ENCODE assay signal across 9 cellular contexts in genomic region chr5:141524604-141525597, GRCh38. TPM values are rescaled to one million over a fixed set of nuclear protein-coding genes. Genes with fewer than 3 reads are reported as not detected.
DNase-seq lines count a peak whose midpoint lies in the region; ATAC-seq and TF ChIP-seq lines count a peak whose summit lies in the region.
"Had no signal": no experiment of that assay in that cellular context is flagged by ENCODE, and none has a peak within 500 bp of the region (broad histone marks: within the 10 kb centered on the region; RNA-seq: fewer than 3 reads in every experiment).

No MANE protein-coding gene starts in this region.

- DNase-seq in AML-193 (lab: John Stamatoyannopoulos, UW) (peak; percentile 18 to 36), NCI-H2171 (lab: John Stamatoyannopoulos, UW) (peak; percentile 88), activated B cell treated with CpG ODN at 0.5 μM for 24 hours (peak; percentile 50), chondrocyte (ENCODE audit: low spot score) (no peak), kidney epithelial cell (ENCODE audit: low read depth) (peak; percentile 81)
- DNase-seq in stimulated activated CD4-positive, alpha-beta T cell treated with anti-CD3 and anti-CD28 coated beads, Interleukin-15, amount 100 ng/mL, for 24 hours = peak; percentile 56

- ATAC-seq in GM18907 (IDR thresholded peaks at IDR 0.05; ENCODE audit: unreplicated experiment) (peak; percentile 79), HG03135 (IDR thresholded peaks at IDR 0.05; ENCODE audit: unreplicated experiment) (peak; percentile 66), activated B cell treated with CpG ODN at 0.5 μM for 24 hours (ENCODE audit: low read depth) (peak; percentile 88)

- H3K27ac Mint-ChIP-seq in activated B cell treated with CpG ODN at 0.5 μM for 24 hours (no peak overlapping the region), chondrocyte (ENCODE audit: unreplicated experiment) (peak overlapping the region; percentile 99)

- TF ChIP-seq CTCF in activated B cell treated with CpG ODN at 0.5 μM for 24 hours (IDR thresholded peaks at IDR 0.05) (peak; percentile 98), chondrocyte (IDR thresholded peaks at IDR 0.05) (peak; percentile 100), kidney epithelial cell (IDR thresholded peaks at IDR 0.05; ENCODE audit: insufficient read depth, low read length, poor library complexity, severe bottlenecking) (peak; percentile 100)

- H3K27me3 ChIP-seq in kidney epithelial cell (ENCODE audit: control insufficient read depth, insufficient read depth, low read length) = no peaks in the 10 kb centered on the region

- CTCF ChIA-PET in activated B cell treated with CpG ODN at 0.5 μM for 24 hours (lab: Charles Lee) = interaction anchor here (0.8 to 6.5 kb wide), 19 partner anchors 11 to 211 kb away, joined by 3 to 59 read pairs (median 5); partner anchors contain the start of genes PCDHGA10, PCDHGA11, PCDHGA12 and PCDHGB2

- H3K36me3 Mint-ChIP-seq in activated B cell treated with CpG ODN at 0.5 μM for 24 hours (ENCODE audit: low read depth) = peaks cover 36% of the 10 kb centered on the region
- H3K36me3 Mint-ChIP-seq in chondrocyte (ENCODE audit: low read depth) = peaks cover 12% of the 10 kb centered on the region

- no peak overlapping the region for H3K4me3 ChIP-seq in kidney epithelial cell (ENCODE audit: low read depth, low read length)

- no peaks in the 10 kb centered on the region for H3K27me3 Mint-ChIP-seq in activated B cell treated with CpG ODN at 0.5 μM for 24 hours
- no peaks in the 10 kb centered on the region for H3K27me3 Mint-ChIP-seq in chondrocyte (ENCODE audit: low read depth)

- POLR2A ChIA-PET in activated B cell treated with CpG ODN at 0.5 μM for 24 hours (lab: Charles Lee) = interaction anchor here (1.0 to 1.5 kb wide), 2 partner anchors 17 to 49 kb away, joined by 3 to 4 read pairs; partner anchors contain the start of gene PCDHGC3

- H3K9me3 Mint-ChIP-seq in activated B cell treated with CpG ODN at 0.5 μM for 24 hours (no peaks in the 10 kb centered on the region), chondrocyte (ENCODE audit: low read depth) (no peaks in the 10 kb centered on the region)

- intact Hi-C loops in activated B cell treated with CpG ODN at 0.5 μM for 24 hours (cut with micrococcal nuclease) = loop anchor here (1.0 kb wide), 5 partner anchors 11 to 113 kb away; partner anchors contain the start of genes PCDHGA10, PCDHGA12, PCDHGB7 and PCDHGC3

- H3K4me3 Mint-ChIP-seq in activated B cell treated with CpG ODN at 0.5 μM for 24 hours (no peak overlapping the region), chondrocyte (ENCODE audit: unreplicated experiment) (peak overlapping the region; percentile 50)

- H3K36me3 ChIP-seq in kidney epithelial cell (ENCODE audit: control insufficient read depth, insufficient read depth, low read length) = no peaks in the 10 kb centered on the region

- H3K4me1 Mint-ChIP-seq in activated B cell treated with CpG ODN at 0.5 μM for 24 hours = peaks cover 26% of the 10 kb centered on the region
- H3K4me1 Mint-ChIP-seq in chondrocyte (ENCODE audit: low read depth) = peaks cover 78% of the 10 kb centered on the region

RNA-seq across cellular contexts. Expression of gene PCDHGC5, which starts 36.0 kb away (rescaled TPM):
- total RNA-seq in activated B cell treated with CpG ODN at 0.5 μM for 24 hours (0.24 and 0.38 TPM in 2 replicates), chondrocyte (1.7 to 3.6 TPM (median 2.0 TPM) in 3 replicates), kidney epithelial cell (0.54 and 0.89 TPM in 2 replicates)
- total RNA-seq: T-helper 2 cell treated with Interferon-gamma antibody and Interleukin-4, amounts not matched to agents 100 ng/mL and 5 ng/mL, for 36 hours had no signal

RNA-seq across cellular contexts. Expression of gene PCDHGC4, which starts 40.1 kb away (rescaled TPM):
- total RNA-seq in activated B cell treated with CpG ODN at 0.5 μM for 24 hours = 0.69 TPM in 2 replicates
- total RNA-seq in chondrocyte = 0.72 to 1.8 TPM (median 1.1 TPM) in 3 replicates
- 0.62 and 1.1 TPM in 2 replicates for total RNA-seq in kidney epithelial cell

RNA-seq across cellular contexts. Expression of gene PCDHGC3, which starts 49.1 kb away (rescaled TPM):
- total RNA-seq in activated B cell treated with CpG ODN at 0.5 μM for 24 hours (2.6 and 3.3 TPM in 2 replicates), chondrocyte (68.9 to 91.8 TPM (median 90.8 TPM) in 3 replicates), kidney epithelial cell (41.9 and 47.3 TPM in 2 replicates)
